32 cellular contexts compared by ENCODE assay signal in the genomic region with DNA sequence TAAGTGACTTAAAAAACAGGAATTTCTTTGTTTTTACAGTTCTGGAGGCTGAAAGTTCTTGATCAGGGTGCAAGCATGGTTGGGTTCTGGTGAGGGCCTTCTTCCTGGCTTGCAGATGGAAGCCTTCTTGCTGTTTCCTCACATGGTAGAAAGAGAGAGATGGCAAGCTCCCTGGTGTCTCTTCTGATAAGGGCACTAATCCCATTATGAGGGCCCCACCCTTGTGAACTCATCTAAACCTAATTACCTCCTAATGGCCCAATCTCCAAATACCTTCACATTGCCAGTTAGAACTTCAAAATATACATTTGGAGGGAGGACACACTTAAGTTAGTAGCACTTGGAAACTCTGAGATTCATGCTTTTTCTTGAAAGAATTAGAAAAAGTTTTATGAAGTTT.
"Had no signal": no experiment of that assay in that cellular context is flagged by ENCODE, and none has a peak within 500 bp of the region (broad histone marks: within the 10 kb centered on the region; RNA-seq: fewer than 3 reads in every experiment).

No MANE protein-coding gene starts in this region.

- H3K27me3 Mint-ChIP-seq: activated B cell treated with CpG ODN at 0.5 μM for 24 hours; activated CD4-positive, alpha-beta memory T cell treated with anti-CD3 and anti-CD28 coated beads for 36 hours; activated CD4-positive, alpha-beta T cell treated with anti-CD3 and anti-CD28 coated beads, Interleukin-2, amount 10 ng/mL, durations not matched to agents 24 days and 14 days; activated CD8-positive, alpha-beta T cell treated with anti-CD3 and anti-CD28 coated beads for 36 hours; activated naive CD8-positive, alpha-beta T cell treated with anti-CD3 and anti-CD28 coated beads for 36 hours; activated T-helper 17 cell treated with anti-CD3 and anti-CD28 coated beads, Interleukin-2, amount 50 U/mL, for 72 hours had no signal

- H3K4me1 Mint-ChIP-seq: activated B cell treated with CpG ODN at 0.5 μM for 24 hours had no signal

- ATAC-seq: activated CD8-positive, alpha-beta T cell treated with anti-CD3 and anti-CD28 coated beads for 36 hours; activated T-cell treated with anti-CD3 and anti-CD28 coated beads, Interleukin-2, amount 50 U/mL, for 4 hours; activated T-cell treated with anti-CD3 and anti-CD28 coated beads, Interleukin-2, amount 50 U/mL, for 72 hours; activated T-helper 17 cell treated with anti-CD3 and anti-CD28 coated beads, Interleukin-2, amount 50 U/mL, for 72 hours; body of pancreas had no signal

- H3K4me3 Mint-ChIP-seq: activated B cell treated with CpG ODN at 0.5 μM for 24 hours; activated CD4-positive, alpha-beta memory T cell treated with anti-CD3 and anti-CD28 coated beads for 36 hours; activated CD4-positive, alpha-beta T cell treated with anti-CD3 and anti-CD28 coated beads, Interleukin-2, amount 10 ng/mL, durations not matched to agents 24 days and 14 days; activated CD8-positive, alpha-beta T cell treated with anti-CD3 and anti-CD28 coated beads for 36 hours; activated naive CD4-positive, alpha-beta T cell treated with anti-CD3 and anti-CD28 coated beads for 36 hours; activated naive CD8-positive, alpha-beta T cell treated with anti-CD3 and anti-CD28 coated beads for 36 hours; activated T-cell treated with anti-CD3 and anti-CD28 coated beads, Interleukin-2, amount 50 U/mL, for 4 hours; activated T-cell treated with anti-CD3 and anti-CD28 coated beads, Interleukin-2, amount 50 U/mL, for 72 hours; activated T-helper 1 cell treated with anti-CD3 and anti-CD28 coated beads, Interleukin-12 subunit alpha, Interleukin-12 subunit beta, Interleukin-2, Interleukin-4 antibody, amounts not matched to agents 30 ng/mL and 10 ng/mL and 1 ng/mL, durations not matched to agents 14 hours and 24 hours and 36 hours; activated T-helper 17 cell treated with anti-CD3 and anti-CD28 coated beads, Interleukin-2, amount 50 U/mL, for 72 hours; T-helper 1 cell treated with Interleukin-12 subunit alpha and Interleukin-12 subunit beta and Interleukin-4 antibody, amounts not matched to agents 30 μg/mL and 1 μg/mL, for 36 hours; T-helper 2 cell treated with Interferon-gamma antibody and Interleukin-4, amounts not matched to agents 5 μg/mL and 100 μg/mL, for 36 hours had no signal

- DNase-seq: activated B cell treated with CpG ODN at 0.5 μM for 24 hours; activated CD4-positive, alpha-beta memory T cell treated with anti-CD3 and anti-CD28 coated beads for 36 hours; activated CD4-positive, alpha-beta T cell treated with anti-CD3 and anti-CD28 coated beads for 4 hours; activated CD4-positive, alpha-beta T cell treated with anti-CD3 and anti-CD28 coated beads, Interleukin-2, amount 10 ng/mL, durations not matched to agents 24 days and 14 days; activated CD4-positive, alpha-beta T cell treated with anti-CD3 and anti-CD28 coated beads, Interleukin-2, amount 50 U/mL, for 1 hour; activated CD4-positive, alpha-beta T cell treated with anti-CD3 and anti-CD28 coated beads, Interleukin-2, amount 50 U/mL, for 4 hours; activated CD4-positive, CD25-positive, alpha-beta regulatory T cell treated with anti-CD3 and anti-CD28 coated beads, Interleukin-2, amount 50 U/mL, for 72 hours; activated CD8-positive, alpha-beta memory T cell treated with anti-CD3 and anti-CD28 coated beads, Interleukin-2, amount 50 U/mL, for 4 hours; activated CD8-positive, alpha-beta T cell treated with anti-CD3 and anti-CD28 coated beads for 36 hours; activated effector memory CD4-positive, alpha-beta T cell treated with anti-CD3 and anti-CD28 coated beads, Interleukin-2, amount 50 U/mL, for 16 hours; activated gamma-delta T cell treated with Interleukin-2 at 50 U/mL for 16 hours; activated naive CD4-positive, alpha-beta T cell; activated naive CD4-positive, alpha-beta T cell treated with anti-CD3 and anti-CD28 coated beads for 36 hours; activated naive CD4-positive, alpha-beta T cell treated with anti-CD3 and anti-CD28 coated beads, Interleukin-2, amount 50 U/mL, for 16 hours; activated naive CD8-positive, alpha-beta T cell treated with anti-CD3 and anti-CD28 coated beads for 36 hours; activated T-cell treated with anti-CD3 and anti-CD28 coated beads for 4 hours; activated T-cell treated with anti-CD3 and anti-CD28 coated beads, Interleukin-2, amount 50 U/mL, for 1 hour; activated T-cell treated with anti-CD3 and anti-CD28 coated beads, Interleukin-2, amount 50 U/mL, for 4 hours; activated T-cell treated with anti-CD3 and anti-CD28 coated beads, Interleukin-2, amount 50 U/mL, for 72 hours; adrenal gland; amniotic stem cell; aorta; body of pancreas; brain microvascular endothelial cell; central memory CD4-positive, alpha-beta T cell; T-helper 1 cell; T-helper 2 cell; T-helper 9 cell had no signal

- H3K27ac Mint-ChIP-seq: activated B cell treated with CpG ODN at 0.5 μM for 24 hours; activated CD4-positive, alpha-beta memory T cell treated with anti-CD3 and anti-CD28 coated beads for 36 hours; activated CD4-positive, alpha-beta T cell treated with anti-CD3 and anti-CD28 coated beads, Interleukin-2, amount 10 ng/mL, durations not matched to agents 24 days and 14 days; activated CD8-positive, alpha-beta T cell treated with anti-CD3 and anti-CD28 coated beads for 36 hours; activated naive CD4-positive, alpha-beta T cell treated with anti-CD3 and anti-CD28 coated beads for 36 hours; activated naive CD8-positive, alpha-beta T cell treated with anti-CD3 and anti-CD28 coated beads for 36 hours; activated T-cell treated with anti-CD3 and anti-CD28 coated beads, Interleukin-2, amount 50 U/mL, for 72 hours; activated T-helper 1 cell treated with anti-CD3 and anti-CD28 coated beads, Interleukin-12 subunit alpha, Interleukin-12 subunit beta, Interleukin-2, Interleukin-4 antibody, amounts not matched to agents 30 ng/mL and 10 ng/mL and 1 ng/mL, durations not matched to agents 14 hours and 24 hours and 36 hours; activated T-helper 17 cell treated with anti-CD3 and anti-CD28 coated beads, Interleukin-2, amount 50 U/mL, for 72 hours; T-helper 1 cell treated with Interleukin-12 subunit alpha and Interleukin-12 subunit beta and Interleukin-4 antibody, amounts not matched to agents 30 μg/mL and 1 μg/mL, for 36 hours; T-helper 2 cell treated with Interferon-gamma antibody and Interleukin-4, amounts not matched to agents 5 μg/mL and 100 μg/mL, for 36 hours had no signal
